Comparison of ENCODE assay signal across 1 cellular context in genomic region chr7:158143196-158144120, GRCh38.
TF ChIP-seq lines count a peak whose summit lies in the region.

No MANE protein-coding gene starts in this region.

TF ChIP-seq in HepG2, 621 proteins besides CTCF, POLR2A, EP300 and RAD21 (continued from another document and continues in another):
- TF ChIP-seq E2F5 (CRISPR knock-in tag; conservative IDR thresholded peaks at IDR 0.05) = no peak
- TF ChIP-seq RCOR2 (CRISPR knock-in tag; IDR thresholded peaks at IDR 0.05) = no peak
- TF ChIP-seq KAT7 (CRISPR knock-in tag; IDR thresholded peaks at IDR 0.05; ENCODE audit: borderline replicate concordance) = no peak
- TF ChIP-seq NR2C2 (CRISPR knock-in tag; IDR thresholded peaks at IDR 0.05; ENCODE audit: borderline replicate concordance) = 0 out of 2 replicates have a peak, but pooled peaks have one; percentile 31
- no peak for TF ChIP-seq ZNF670 (CRISPR knock-in tag; IDR thresholded peaks at IDR 0.05; ENCODE audit: borderline replicate concordance)
- no peak for TF ChIP-seq RFXAP (CRISPR knock-in tag; IDR thresholded peaks at IDR 0.05; ENCODE audit: borderline replicate concordance)
- no peak for TF ChIP-seq SMC3 (IDR thresholded peaks at IDR 0.05; ENCODE audit: low read length)
- no peak for TF ChIP-seq REPIN1 (CRISPR knock-in tag; IDR thresholded peaks at IDR 0.05; ENCODE audit: borderline replicate concordance, low read depth)
- peak; percentile 42; the same call in 1 of the 2 replicates for TF ChIP-seq IRF9 (CRISPR knock-in tag; IDR thresholded peaks at IDR 0.05; ENCODE audit: borderline replicate concordance)
- no peak for TF ChIP-seq KLF13 (CRISPR knock-in tag; IDR thresholded peaks at IDR 0.05)
- no peak for TF ChIP-seq MAFK (conservative IDR thresholded peaks at IDR 0.05 in 1 of 2, IDR thresholded peaks at IDR 0.05 in 1 of 2; ENCODE audit: low read length in 2 of 2)
- no peak for TF ChIP-seq ZNF747 (CRISPR knock-in tag; IDR thresholded peaks at IDR 0.05; ENCODE audit: borderline replicate concordance)
- no peak for TF ChIP-seq ZSCAN21 (CRISPR knock-in tag; IDR thresholded peaks at IDR 0.05; ENCODE audit: borderline replicate concordance)
- TF ChIP-seq SAFB2 (CRISPR knock-in tag; IDR thresholded peaks at IDR 0.05; ENCODE audit: borderline replicate concordance, low read depth) = no peak
- no peak for TF ChIP-seq PBX3 (CRISPR knock-in tag; IDR thresholded peaks at IDR 0.05; ENCODE audit: borderline replicate concordance)
- TF ChIP-seq ZNF280D (CRISPR knock-in tag; IDR thresholded peaks at IDR 0.05) = no peak
- no peak for TF ChIP-seq ZSCAN25 (CRISPR knock-in tag; IDR thresholded peaks at IDR 0.05)
- no peak for TF ChIP-seq SNAPC5 (CRISPR knock-in tag; IDR thresholded peaks at IDR 0.05; ENCODE audit: borderline replicate concordance)
- TF ChIP-seq MYPOP (CRISPR knock-in tag; IDR thresholded peaks at IDR 0.05) = no peak
- no peak for TF ChIP-seq ZNF124 (CRISPR knock-in tag; IDR thresholded peaks at IDR 0.05)
- TF ChIP-seq THRA (CRISPR knock-in tag; IDR thresholded peaks at IDR 0.05; ENCODE audit: borderline replicate concordance) = no peak
- TF ChIP-seq SP4 (CRISPR knock-in tag; IDR thresholded peaks at IDR 0.05) = no peak
- TF ChIP-seq ZMYM4 (CRISPR knock-in tag; IDR thresholded peaks at IDR 0.05) = peak; percentile 32; the same call in 1 of the 2 replicates
- TF ChIP-seq TOE1 (CRISPR knock-in tag; IDR thresholded peaks at IDR 0.05) = no peak
- 0 out of 2 replicates have a peak, but pooled peaks have one; percentile 37 for TF ChIP-seq ZFY (CRISPR knock-in tag; IDR thresholded peaks at IDR 0.05)
- no peak for TF ChIP-seq FOXC1 (CRISPR knock-in tag; IDR thresholded peaks at IDR 0.05; ENCODE audit: borderline replicate concordance)
- no peak for TF ChIP-seq ZNF547 (CRISPR knock-in tag; IDR thresholded peaks at IDR 0.05)
- TF ChIP-seq HOMEZ (CRISPR knock-in tag; IDR thresholded peaks at IDR 0.05; ENCODE audit: low read depth) = peak; percentile 88
- no peak for TF ChIP-seq E2F1 (CRISPR knock-in tag; IDR thresholded peaks at IDR 0.05)
- TF ChIP-seq MYC (CRISPR knock-in tag; IDR thresholded peaks at IDR 0.05; ENCODE audit: borderline replicate concordance) = 0 out of 2 replicates have a peak, but pooled peaks have one; percentile 26
- TF ChIP-seq WIZ (CRISPR knock-in tag; IDR thresholded peaks at IDR 0.05) = 0 out of 2 replicates have a peak, but pooled peaks have one; percentile 47
- no peak for TF ChIP-seq TSC22D2 (CRISPR knock-in tag; IDR thresholded peaks at IDR 0.05; ENCODE audit: borderline replicate concordance)
- TF ChIP-seq DZIP1 (CRISPR knock-in tag; IDR thresholded peaks at IDR 0.05) = no peak
- no peak for TF ChIP-seq ZNF770 (CRISPR knock-in tag; IDR thresholded peaks at IDR 0.05)
- no peak for TF ChIP-seq AGO1 (IDR thresholded peaks at IDR 0.05; ENCODE audit: low read depth, low read length, poor library complexity, severe bottlenecking)
- TF ChIP-seq ZNF580 (CRISPR knock-in tag; IDR thresholded peaks at IDR 0.05; ENCODE audit: borderline replicate concordance, low read depth) = no peak
- peak; percentile 55; the same call in 1 of the 2 replicates for TF ChIP-seq SPEN (CRISPR knock-in tag; IDR thresholded peaks at IDR 0.05; ENCODE audit: low read depth)
- no peak for TF ChIP-seq ZKSCAN5 (CRISPR knock-in tag; IDR thresholded peaks at IDR 0.05)
- no peak for TF ChIP-seq ZNF761 (CRISPR knock-in tag; conservative IDR thresholded peaks at IDR 0.05)
- no peak for TF ChIP-seq CBX1 (IDR thresholded peaks at IDR 0.05; ENCODE audit: low read depth)
- no peak for TF ChIP-seq ZNF460 (CRISPR knock-in tag; IDR thresholded peaks at IDR 0.05; ENCODE audit: borderline replicate concordance)
- TF ChIP-seq ZNF607 (CRISPR knock-in tag; IDR thresholded peaks at IDR 0.05; ENCODE audit: borderline replicate concordance) = no peak
- TF ChIP-seq FOSL2 (CRISPR knock-in tag; IDR thresholded peaks at IDR 0.05) = peak; percentile 49; the same call in 1 of the 2 replicates
- no peak for TF ChIP-seq MTF2 (CRISPR knock-in tag; IDR thresholded peaks at IDR 0.05; ENCODE audit: borderline replicate concordance)
- peak; percentile 38; the same call in 1 of the 2 replicates for TF ChIP-seq CREM (IDR thresholded peaks at IDR 0.05)
- TF ChIP-seq CREM (CRISPR knock-in tag; IDR thresholded peaks at IDR 0.05) = no peak
